In genomic region chr3:181326637-181327223, GRCh38 we compare ENCODE assay signal across 10 cellular contexts.
DNase-seq lines count a peak whose midpoint lies in the region; ATAC-seq and TF ChIP-seq lines count a peak whose summit lies in the region.
"Had no signal": no experiment of that assay in that cellular context is flagged by ENCODE, and none has a peak within 500 bp of the region (broad histone marks: within the 10 kb centered on the region; RNA-seq: fewer than 3 reads in every experiment).

No MANE protein-coding gene starts in this region.

- TF ChIP-seq POLR2A in breast epithelium (IDR thresholded peaks at IDR 0.05): no peak

- no peaks in the 10 kb centered on the region for H3K4me1 ChIP-seq in breast epithelium

- H3K36me3 ChIP-seq in breast epithelium: no peaks in the 10 kb centered on the region

- H3K9me3 ChIP-seq in breast epithelium: no peaks in the 10 kb centered on the region

- no peak overlapping the region for H3K4me3 Mint-ChIP-seq in activated naive CD4-positive, alpha-beta T cell treated with anti-CD3 and anti-CD28 coated beads, Interleukin-2, amount 10 ng/mL, durations not matched to agents 7 days and 5 days
- H3K4me3 Mint-ChIP-seq: activated B cell treated with CpG ODN at 0.5 μM for 24 hours had no signal

- peak; percentile 78 for ATAC-seq in HG03025 (IDR thresholded peaks at IDR 0.05; ENCODE audit: low FRiP score, unreplicated experiment)
- ATAC-seq: right cardiac atrium had no signal

- CTCF ChIA-PET in activated naive CD4-positive, alpha-beta T cell treated with anti-CD3 and anti-CD28 coated beads, Interleukin-2, amount 10 ng/mL, durations not matched to agents 7 days and 5 days (lab: Charles Lee): interaction anchor here (0.6 to 1.7 kb wide), 7 partner anchors 10 to 1358 kb away, joined by 3 to 11 read pairs (median 4); no protein-coding TSS in a partner anchor

- no peaks in the 10 kb centered on the region for H3K36me3 Mint-ChIP-seq in activated naive CD4-positive, alpha-beta T cell treated with anti-CD3 and anti-CD28 coated beads, Interleukin-2, amount 10 ng/mL, durations not matched to agents 7 days and 5 days

- peak; percentile 45 for DNase-seq in NCI-H1092 treated with DMSO at 0.1 percent for 48 hours (lab: John Stamatoyannopoulos, UW)
- no peak for DNase-seq in NCI-H1092 (lab: John Stamatoyannopoulos, UW)
- peak; percentile 1 to 36 for DNase-seq in NCI-H526 (lab: John Stamatoyannopoulos, UW)
- DNase-seq in breast epithelium (ENCODE audit: low spot score in 2 of 2): no peak
- DNase-seq in lung microvascular endothelial cell (ENCODE audit: low read depth in 2 of 2): peak; percentile 36 to 54
- DNase-seq in activated T-cell treated with anti-CD3 and anti-CD28 coated beads for 4 hours: no peak
- DNase-seq in activated naive CD4-positive, alpha-beta T cell treated with anti-CD3 and anti-CD28 coated beads, Interleukin-2, amount 10 ng/mL, durations not matched to agents 7 days and 5 days: no peak
- DNase-seq: activated B cell treated with CpG ODN at 0.5 μM for 24 hours had no signal

- H3K27ac ChIP-seq in breast epithelium: no peak overlapping the region

- no peak overlapping the region for H3K27ac Mint-ChIP-seq in activated naive CD4-positive, alpha-beta T cell treated with anti-CD3 and anti-CD28 coated beads, Interleukin-2, amount 10 ng/mL, durations not matched to agents 7 days and 5 days
- H3K27ac Mint-ChIP-seq: activated B cell treated with CpG ODN at 0.5 μM for 24 hours had no signal

- peaks cover 7% of the 10 kb centered on the region for H3K9me3 Mint-ChIP-seq in activated naive CD4-positive, alpha-beta T cell treated with anti-CD3 and anti-CD28 coated beads, Interleukin-2, amount 10 ng/mL, durations not matched to agents 7 days and 5 days

- no peaks in the 10 kb centered on the region for H3K4me1 Mint-ChIP-seq in activated naive CD4-positive, alpha-beta T cell treated with anti-CD3 and anti-CD28 coated beads, Interleukin-2, amount 10 ng/mL, durations not matched to agents 7 days and 5 days
- H3K4me1 Mint-ChIP-seq: activated B cell treated with CpG ODN at 0.5 μM for 24 hours had no signal

- H3K27me3 Mint-ChIP-seq in activated naive CD4-positive, alpha-beta T cell treated with anti-CD3 and anti-CD28 coated beads, Interleukin-2, amount 10 ng/mL, durations not matched to agents 7 days and 5 days: no peaks in the 10 kb centered on the region

- peak in 2 of 3 donors; percentile 14 to 18 for TF ChIP-seq CTCF in breast epithelium (IDR thresholded peaks at IDR 0.05)

- no peaks in the 10 kb centered on the region for H3K27me3 ChIP-seq in breast epithelium

- no peak overlapping the region for H3K4me3 ChIP-seq in breast epithelium

- intact Hi-C loops in breast epithelium (cut with DNase I; ENCODE audit: low total_unique reads): no loop called here

Comparison
In these comparisons a context has a peak if more than half of its experiments do, and no peak if none do; other contexts are left out.
1. DNase-seq: peak in NCI-H1092 treated with DMSO at 0.1 percent for 48 hours (single experiment), NCI-H526 (2 of 2) and lung microvascular endothelial cell (2 of 2); none in NCI-H1092 (single experiment), breast epithelium (0 of 2), activated T-cell treated with anti-CD3 and anti-CD28 coated beads for 4 hours (single experiment) and activated naive CD4-positive, alpha-beta T cell treated with anti-CD3 and anti-CD28 coated beads, Interleukin-2, amount 10 ng/mL, durations not matched to agents 7 days and 5 days (single experiment).